ENCODE assay signal across 9 cellular contexts in genomic region chr14:20988717-20989116, GRCh38. TPM values are rescaled to one million over a fixed set of nuclear protein-coding genes. Genes with fewer than 3 reads are reported as not detected.
DNase-seq lines count a peak whose midpoint lies in the region; ATAC-seq and TF ChIP-seq lines count a peak whose summit lies in the region.
"Had no signal": no experiment of that assay in that cellular context is flagged by ENCODE, and none has a peak within 500 bp of the region (broad histone marks: within the 10 kb centered on the region; RNA-seq: fewer than 3 reads in every experiment).

No MANE protein-coding gene starts in this region.

- TF ChIP-seq RAD21 in HCT116 (IDR thresholded peaks at IDR 0.05; ENCODE audit: low read depth) = no peak

- no peak overlapping the region for H3K9ac ChIP-seq in HCT116 (ENCODE audit: low read length)
- H3K9ac ChIP-seq in skeletal muscle satellite cell (ENCODE audit: low read depth, low read length) = peak overlapping the region; percentile 76

- WGBS in esophagus muscularis mucosa = 82% methylated on average over 10 of the region's 10 CpGs

- H3K9me2 ChIP-seq in HCT116 (ENCODE audit: insufficient read depth) = no peaks in the 10 kb centered on the region

- no TSS peak for BruUV-seq in HCT116 (replicated peaks; lab: Mats Ljungman, UMichigan)

- TF ChIP-seq POLR2A in HCT116 (IDR thresholded peaks at IDR 0.05; ENCODE audit: borderline replicate concordance, extremely low read depth, insufficient read depth, insufficient read length) (no peak), esophagus muscularis mucosa (IDR thresholded peaks at IDR 0.05; ENCODE audit: low read depth) (no peak)

- no peaks in the 10 kb centered on the region for H3K9me3 ChIP-seq in HCT116 (ENCODE audit: control insufficient read depth in 1 of 2, insufficient read depth in 1 of 2, low read depth in 1 of 2, low read length in 2 of 2)
- H3K9me3 ChIP-seq in SJSA1 (replicated peaks) = no peaks in the 10 kb centered on the region
- H3K9me3 ChIP-seq in esophagus muscularis mucosa = no peaks in the 10 kb centered on the region
- no peaks in the 10 kb centered on the region for H3K9me3 ChIP-seq in skeletal muscle satellite cell (replicated peaks; ENCODE audit: low read length)
- no peaks in the 10 kb centered on the region for H3K9me3 ChIP-seq in effector memory CD4-positive, alpha-beta T cell (ENCODE audit: control insufficient read depth, low read length)

- peak overlapping the region; percentile 80 for H3K4me2 ChIP-seq in HCT116 (ENCODE audit: low read length)
- H3K4me2 ChIP-seq in skeletal muscle satellite cell (ENCODE audit: low read length) = peak overlapping the region; percentile 67

- peak overlapping the region; percentile 75 for H3K27ac ChIP-seq in HCT116 (ENCODE audit: low read depth, low read length)
- H3K27ac ChIP-seq in SJSA1 = peak overlapping the region; percentile 86; the same call in 1 of the 2 replicates
- H3K27ac ChIP-seq in esophagus muscularis mucosa (replicated peaks in 1 of 4) = peak overlapping the region; percentile 75 to 82 (median 78)
- H3K27ac ChIP-seq in effector memory CD4-positive, alpha-beta T cell (ENCODE audit: insufficient read depth, low read length, poor library complexity, severe bottlenecking) = no peak overlapping the region

- intact Hi-C loops in HCT116 (cut with micrococcal nuclease) = loop anchor here (5.0 kb wide), 1 partner anchor 306 kb away; the partner anchor contains the start of gene RNASE4
- intact Hi-C loops in esophagus muscularis mucosa (cut with DNase I) = loop anchor here (10.0 kb wide), 1 partner anchor 524 kb away; the partner anchor contains the start of genes PIP4P1 and PNP

- DNase-seq in HCT116 (ENCODE audit: low read depth, low spot score) (no peak), SJSA1 (ENCODE audit: low read depth in 1 of 2, low spot score in 2 of 2) (no peak), esophagus muscularis mucosa (ENCODE audit: extremely low spot score) (no peak), SHP77 treated with DMSO at 0.1 percent for 48 hours (lab: John Stamatoyannopoulos, UW) (no peak), DMS53 treated with DMSO at 0.1 percent for 48 hours (lab: John Stamatoyannopoulos, UW; ENCODE audit: unreplicated experiment) (no peak)
- no peak for DNase-seq in effector memory CD4-positive, alpha-beta T cell
- DNase-seq: kidney glomerular epithelial cell had no signal

- CTCF ChIA-PET in HCT116 (lab: Charles Lee) = interaction anchor here (0.6 to 1.6 kb wide), 3 partner anchors 14 to 26 kb away, joined by 3 to 6 read pairs (median 5); no protein-coding TSS in a partner anchor

- no peak for TF ChIP-seq EP300 in esophagus muscularis mucosa (IDR thresholded peaks at IDR 0.05)

- peaks cover 17% of the 10 kb centered on the region in 2 experiments; a peak in 3 of 4 replicates for H3K36me3 ChIP-seq in HCT116 (ENCODE audit: control insufficient read depth in 1 of 2, insufficient read depth in 2 of 2, low read length in 2 of 2)
- H3K36me3 ChIP-seq in SJSA1 = peaks cover 25% of the 10 kb centered on the region
- H3K36me3 ChIP-seq in esophagus muscularis mucosa = peaks cover 18 to 24% (median 20%) of the 10 kb centered on the region in 4 donors
- H3K36me3 ChIP-seq in skeletal muscle satellite cell (ENCODE audit: insufficient read depth, low read length) = peaks cover 15% of the 10 kb centered on the region
- H3K36me3 ChIP-seq in effector memory CD4-positive, alpha-beta T cell (ENCODE audit: control insufficient read depth, insufficient read depth, low read length) = peaks cover 12% of the 10 kb centered on the region

- H3K4me3 ChIP-seq in HCT116 (replicated peaks in 1 of 2; ENCODE audit: low read depth in 1 of 2, low read length in 2 of 2) (peak overlapping the region in 1 of 2 experiments; percentile 69; a peak in 2 of 4 replicates), SJSA1 (no peak overlapping the region), esophagus muscularis mucosa (peak overlapping the region in 2 of 4 donors; percentile 65 to 76), skeletal muscle satellite cell (ENCODE audit: low read length) (peak overlapping the region; percentile 39)
- no peak overlapping the region for H3K4me3 ChIP-seq in effector memory CD4-positive, alpha-beta T cell (ENCODE audit: insufficient read depth, low read depth, low read length, poor library complexity, severe bottlenecking)

- TF ChIP-seq CTCF in HCT116 (IDR thresholded peaks at IDR 0.05 in 2 of 3, conservative IDR thresholded peaks at IDR 0.05 in 1 of 3; ENCODE audit: borderline replicate concordance in 1 of 3, insufficient read depth in 1 of 3, low read depth in 2 of 3, low read length in 2 of 3) (no peak), esophagus muscularis mucosa (IDR thresholded peaks at IDR 0.05) (no peak)

- no peak overlapping the region for H2AFZ ChIP-seq in HCT116 (ENCODE audit: low read depth, low read length, poor library complexity, severe bottlenecking)

- H4K20me1 ChIP-seq in HCT116 (ENCODE audit: insufficient read depth) = no peaks in the 10 kb centered on the region

- POLR2A ChIA-PET in HCT116 (lab: Charles Lee) = interaction anchor here (1.2 kb wide), 1 partner anchor 17 kb away, joined by 3 read pairs; no protein-coding TSS in a partner anchor

- H3K79me2 ChIP-seq in HCT116 (ENCODE audit: insufficient read depth, low read length) = peaks cover 32% of the 10 kb centered on the region

- RAD21 ChIA-PET in HCT116 (lab: Charles Lee; ENCODE audit: low non-redundant PET in 1 of 2, low total read pairs in 2 of 2, uncharacterized antibody in 2 of 2, unreplicated experiment in 2 of 2) = no interaction called here

- H3K27me3 ChIP-seq in HCT116 (ENCODE audit: insufficient read depth, low read length) (no peaks in the 10 kb centered on the region), SJSA1 (replicated peaks) (no peaks in the 10 kb centered on the region), esophagus muscularis mucosa (no peaks in the 10 kb centered on the region), skeletal muscle satellite cell (ENCODE audit: control insufficient read depth, insufficient read depth, low read length) (no peaks in the 10 kb centered on the region)
- no peaks in the 10 kb centered on the region for H3K27me3 ChIP-seq in effector memory CD4-positive, alpha-beta T cell (replicated peaks; ENCODE audit: control insufficient read depth, insufficient read depth, low read length, poor library complexity, severe bottlenecking)

- ATAC-seq in HCT116 (no peak), HG03469 (IDR thresholded peaks at IDR 0.05; ENCODE audit: unreplicated experiment) (no peak)

- H3K4me1 ChIP-seq in HCT116 (ENCODE audit: control insufficient read depth in 1 of 2, insufficient read depth in 2 of 2, low read length in 2 of 2) (peaks cover 15 to 32% of the 10 kb centered on the region in 2 experiments), SJSA1 (replicated peaks) (peaks cover 28% of the 10 kb centered on the region), esophagus muscularis mucosa (peaks cover 26 to 34% (median 30%) of the 10 kb centered on the region in 4 donors), skeletal muscle satellite cell (ENCODE audit: control insufficient read depth, insufficient read depth, low read length) (peaks cover 38% of the 10 kb centered on the region)
- H3K4me1 ChIP-seq in effector memory CD4-positive, alpha-beta T cell (ENCODE audit: control insufficient read depth, insufficient read depth, low read length, poor library complexity, severe bottlenecking) = peaks cover 19% of the 10 kb centered on the region

TF ChIP-seq in HCT116, 20 proteins besides CTCF, POLR2A, EP300 and RAD21 (continues in another document):
- TF ChIP-seq ATF3 (IDR thresholded peaks at IDR 0.05) (no peak), POLR2AphosphoS5 (IDR thresholded peaks at IDR 0.05; ENCODE audit: low read depth, low read length) (no peak), SIN3A (IDR thresholded peaks at IDR 0.05; ENCODE audit: low read depth) (no peak), CBX3 (IDR thresholded peaks at IDR 0.05; ENCODE audit: low read depth) (no peak), EZH2 (IDR thresholded peaks at IDR 0.05) (no peak)

RNA-seq across cellular contexts. Expression of gene METTL17, which starts 1.1 kb away (rescaled TPM):
- total RNA-seq in HCT116 (2021; ENCODE audit: unreplicated experiment) (93.5 TPM), esophagus muscularis mucosa (10 to 100 TPM; 39.8 to 57.4 (median 41.7) TPM)
- polyA plus RNA-seq in HCT116 (2012) = 51.6 and 61.8 TPM in 2 replicates
- 37.8 and 73.1 TPM in 2 replicates for total RNA-seq in SJSA1 (2014; rRNA removed; shearing (Covaris generic))
- 43.0 and 43.6 TPM in 2 replicates for total RNA-seq in skeletal muscle satellite cell (2012; rRNA removed)

RNA-seq across cellular contexts. Expression of gene SLC39A2, which starts 10.4 kb away (rescaled TPM):
- total RNA-seq in HCT116 (2021; ENCODE audit: unreplicated experiment) (not detected), esophagus muscularis mucosa (not detected)
- polyA plus RNA-seq in HCT116 (2012) = not detected in 2 replicates
- not detected in 2 replicates for total RNA-seq in SJSA1 (2014; rRNA removed; shearing (Covaris generic))
- 0.25 TPM in 1 of 2 replicates, not detected in the other for total RNA-seq in skeletal muscle satellite cell (2012; rRNA removed)

RNA-seq across cellular contexts. Expression of gene RNASE2, which starts 33.4 kb away (rescaled TPM):
- total RNA-seq in HCT116 (2021; ENCODE audit: unreplicated experiment) (not detected), esophagus muscularis mucosa (1 to 10 TPM in 3 of 4 donors, not detected in 1; 1.7 to 3.8 (median 2.1) TPM)
- not detected in 2 replicates for polyA plus RNA-seq in HCT116 (2012)
- total RNA-seq in SJSA1 (2014; rRNA removed; shearing (Covaris generic)) = not detected in 2 replicates
- total RNA-seq in skeletal muscle satellite cell (2012; rRNA removed) = not detected in 2 replicates

RNA-seq across cellular contexts. Expression of gene NDRG2, which starts 36.1 kb away (rescaled TPM):
- total RNA-seq in HCT116 (2021; ENCODE audit: unreplicated experiment) = 18.9 TPM
- polyA plus RNA-seq in HCT116 (2012) = 16.1 and 20.7 TPM in 2 replicates
- 0.08 TPM in 1 of 2 replicates, not detected in the other for total RNA-seq in SJSA1 (2014; rRNA removed; shearing (Covaris generic))
- total RNA-seq in esophagus muscularis mucosa = 100 to 1,000 TPM; 175 to 222 (median 201) TPM
- under 0.01 TPM in 1 of 2 replicates, not detected in the other for total RNA-seq in skeletal muscle satellite cell (2012; rRNA removed)

RNA-seq across cellular contexts. Expression of gene TPPP2, which starts 41.3 kb away (rescaled TPM):
- not detected for total RNA-seq in HCT116 (2021; ENCODE audit: unreplicated experiment)
- polyA plus RNA-seq in HCT116 (2012) = not detected in 2 replicates
- total RNA-seq in SJSA1 (2014; rRNA removed; shearing (Covaris generic)) = not detected in 2 replicates
- total RNA-seq in esophagus muscularis mucosa = not detected
- not detected in 2 replicates for total RNA-seq in skeletal muscle satellite cell (2012; rRNA removed)
